Comparison of ENCODE assay signal across 10 cellular contexts in genomic region chr17:60170835-60171752, GRCh38. TPM values are rescaled to one million over a fixed set of nuclear protein-coding genes. Genes with fewer than 3 reads are reported as not detected.
DNase-seq lines count a peak whose midpoint lies in the region; TF ChIP-seq lines count a peak whose summit lies in the region.
"Had no signal": no experiment of that assay in that cellular context is flagged by ENCODE, and none has a peak within 500 bp of the region (broad histone marks: within the 10 kb centered on the region; RNA-seq: fewer than 3 reads in every experiment).

No MANE protein-coding gene starts in this region.

- peaks cover 50 to 56% of the 10 kb centered on the region in 2 experiments for H3K4me1 ChIP-seq in neutrophil (ENCODE audit: control insufficient read depth in 1 of 2, insufficient read depth in 1 of 2, low read depth in 1 of 2, low read length in 1 of 2)

- peak overlapping the region; percentile 92 for H3K27ac ChIP-seq in neutrophil

- peak overlapping the region; percentile 29 to 30 for H3K4me3 ChIP-seq in neutrophil (ENCODE audit: low read depth in 1 of 2, low read length in 1 of 2)

- DNase-seq in DMS53 treated with DMSO at 0.1 percent for 48 hours (lab: John Stamatoyannopoulos, UW; ENCODE audit: unreplicated experiment) (peak; percentile 32), NCI-H2081 treated with DMSO at 0.1 percent for 48 hours (lab: John Stamatoyannopoulos, UW) (peak; percentile 45), cerebellar cortex (ENCODE audit: low spot score) (peak; percentile 67), activated gamma-delta T cell treated with Interleukin-2 at 50 U/mL for 16 hours (no peak), A172 (ENCODE audit: low spot score) (no peak), DMS 273 treated with DMSO at 0.1 percent for 48 hours (lab: John Stamatoyannopoulos, UW) (no peak)
- no peak for DNase-seq in activated CD4-positive, alpha-beta T cell treated with anti-CD3 and anti-CD28 coated beads for 4 hours
- DNase-seq: activated CD4-positive, alpha-beta T cell treated with anti-CD3 and anti-CD28 coated beads for 1 hour; NCI-H2227 treated with DMSO at 0.1 percent for 48 hours had no signal

- H3K9me3 ChIP-seq in neutrophil, result no peaks in the 10 kb centered on the region

- peaks cover 9% of the 10 kb centered on the region for H3K36me3 ChIP-seq in neutrophil

- no peaks in the 10 kb centered on the region for H3K27me3 ChIP-seq in neutrophil

- no peak for TF ChIP-seq CTCF in neutrophil (IDR thresholded peaks at IDR 0.05)

RNA-seq across cellular contexts. Expression of gene CA4, which starts 21.3 kb away (rescaled TPM):
- total RNA-seq in A172 (2014; rRNA removed; shearing (Covaris generic)), result 0.17 TPM in 1 of 2 replicates, not detected in the other

Comparison
In these comparisons a context has a peak if more than half of its experiments do, and no peak if none do; other contexts are left out.
1. DNase-seq: peak in DMS53 treated with DMSO at 0.1 percent for 48 hours (single experiment), NCI-H2081 treated with DMSO at 0.1 percent for 48 hours (single experiment) and cerebellar cortex (single experiment); none in activated gamma-delta T cell treated with Interleukin-2 at 50 U/mL for 16 hours (single experiment), A172 (single experiment), DMS 273 treated with DMSO at 0.1 percent for 48 hours (single experiment) and activated CD4-positive, alpha-beta T cell treated with anti-CD3 and anti-CD28 coated beads for 4 hours (0 of 2).